18 cellular contexts compared by ENCODE assay signal in the genomic region with DNA sequence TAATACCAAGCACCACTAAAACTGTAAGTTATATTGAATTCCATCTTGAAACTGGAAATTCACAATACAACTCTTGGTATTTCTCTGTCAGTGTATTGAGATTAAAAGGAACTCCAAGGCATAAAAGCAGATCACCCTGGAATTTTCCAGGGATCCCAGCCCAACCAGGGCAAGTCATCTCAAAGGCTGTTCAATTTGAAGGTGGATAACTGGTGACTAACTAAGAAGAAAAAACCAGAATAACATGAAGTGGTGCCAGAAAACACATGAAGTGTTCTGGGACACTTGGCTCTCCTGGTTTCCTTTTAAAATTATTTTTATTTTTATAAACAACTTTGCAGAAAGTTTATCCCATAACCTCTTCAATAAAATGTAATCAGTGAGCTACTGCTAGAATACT. TPM values are rescaled to one million over a fixed set of nuclear protein-coding genes. Genes with fewer than 3 reads are reported as not detected.
DNase-seq lines count a peak whose midpoint lies in the region; ATAC-seq and TF ChIP-seq lines count a peak whose summit lies in the region.
"Had no signal": no experiment of that assay in that cellular context is flagged by ENCODE, and none has a peak within 500 bp of the region (broad histone marks: within the 10 kb centered on the region; RNA-seq: fewer than 3 reads in every experiment).

No MANE protein-coding gene starts in this region.

- H3K27ac ChIP-seq in thyroid gland, result peak overlapping the region; percentile 51 to 98 (median 93)
- H3K27ac ChIP-seq in spleen, result no peak overlapping the region
- H3K27ac ChIP-seq: heart right ventricle had no signal

- ATAC-seq in GM18909 (IDR thresholded peaks at IDR 0.05; ENCODE audit: poor library complexity, unreplicated experiment), result no peak
- ATAC-seq in stimulated activated naive CD8-positive, alpha-beta T cell treated with anti-CD3 and anti-CD28 coated beads, Interleukin-15, Interleukin-2, amounts not matched to agents 100 U/mL and 50 U/mL, for 24 hours, result no peak
- ATAC-seq in activated CD8-positive, alpha-beta T cell treated with anti-CD3 and anti-CD28 coated beads for 36 hours, result no peak
- ATAC-seq: heart right ventricle, left ventricle myocardium superior had no signal

- intact Hi-C loops in thyroid gland (cut with DNase I), result no loop called here
- intact Hi-C loops in spleen (cut with DNase I; ENCODE audit: low total_unique reads), result no loop called here
- intact Hi-C loops in activated CD8-positive, alpha-beta T cell treated with anti-CD3 and anti-CD28 coated beads for 36 hours (cut with micrococcal nuclease), result no loop called here

- DNase-seq in LHCN-M2 (ENCODE audit: low read depth) (peak; percentile 63), astrocyte of the spinal cord (ENCODE audit: low read depth, low spot score) (peak; percentile 77), fibroblast of the aortic adventitia (ENCODE audit: low read depth) (peak; percentile 70), thyroid gland (peak; percentile 55 to 73), spleen (no peak)
- DNase-seq in stimulated activated naive CD8-positive, alpha-beta T cell treated with anti-CD3 and anti-CD28 coated beads, Interleukin-15, Interleukin-2, amounts not matched to agents 100 U/mL and 50 U/mL, for 24 hours, result no peak
- DNase-seq in activated CD8-positive, alpha-beta T cell treated with anti-CD3 and anti-CD28 coated beads for 36 hours, result no peak
- DNase-seq: activated CD4-positive, alpha-beta T cell treated with anti-CD3 and anti-CD28 coated beads, Interleukin-2, amount 50 U/mL, for 1 hour; activated CD8-positive, alpha-beta memory T cell treated with anti-CD3 and anti-CD28 coated beads, Interleukin-2, amount 50 U/mL, for 4 hours; heart right ventricle; left ventricle myocardium superior; MV-4-11; NCI-H187; SHP77 treated with DMSO at 0.1 percent for 48 hours; stimulated activated CD4-positive, alpha-beta T cell treated with anti-CD3 and anti-CD28 coated beads, Interleukin-2, amount 100 ng/mL, for 48 hours had no signal

- H3K4me3 ChIP-seq in astrocyte of the spinal cord (ENCODE audit: low read depth, low read length), result no peak overlapping the region
- H3K4me3 ChIP-seq in fibroblast of the aortic adventitia (ENCODE audit: low read depth, low read length), result no peak overlapping the region
- no peak overlapping the region for H3K4me3 ChIP-seq in thyroid gland (replicated peaks in 1 of 3)
- H3K4me3 ChIP-seq in spleen, result no peak overlapping the region
- H3K4me3 ChIP-seq: heart right ventricle had no signal

- no peaks in the 10 kb centered on the region for H3K36me3 ChIP-seq in thyroid gland
- no peaks in the 10 kb centered on the region for H3K36me3 ChIP-seq in spleen
- H3K36me3 ChIP-seq: heart right ventricle had no signal

- TF ChIP-seq POLR2A in thyroid gland (IDR thresholded peaks at IDR 0.05) (no peak), spleen (IDR thresholded peaks at IDR 0.05) (no peak)

- H3K27me3 ChIP-seq in thyroid gland (no peaks in the 10 kb centered on the region), spleen (replicated peaks in 1 of 7) (peaks cover 0 to 17% (median 0%) of the 10 kb centered on the region in 7 donors)

- TF ChIP-seq CTCF in astrocyte of the spinal cord (IDR thresholded peaks at IDR 0.05; ENCODE audit: low read depth, low read length) (no peak), fibroblast of the aortic adventitia (IDR thresholded peaks at IDR 0.05; ENCODE audit: insufficient read depth, low read length) (no peak), thyroid gland (IDR thresholded peaks at IDR 0.05) (no peak), spleen (IDR thresholded peaks at IDR 0.05 in 8 of 11, conservative IDR thresholded peaks at IDR 0.05 in 3 of 11) (no peak)
- TF ChIP-seq CTCF in activated CD8-positive, alpha-beta T cell treated with anti-CD3 and anti-CD28 coated beads for 36 hours (IDR thresholded peaks at IDR 0.05), result no peak

- H3K9me3 ChIP-seq in thyroid gland (no peaks in the 10 kb centered on the region), spleen (no peaks in the 10 kb centered on the region)
- H3K9me3 ChIP-seq: heart right ventricle had no signal

- CTCF ChIA-PET in activated CD8-positive, alpha-beta T cell treated with anti-CD3 and anti-CD28 coated beads for 36 hours (lab: Charles Lee), result interaction anchor here (1.0 to 1.9 kb wide), 4 partner anchors 9 to 65 kb away, joined by 3 to 13 read pairs (median 3); no protein-coding TSS in a partner anchor

- H3K4me1 Mint-ChIP-seq in activated CD8-positive, alpha-beta T cell treated with anti-CD3 and anti-CD28 coated beads for 36 hours (ENCODE audit: low read depth), result peaks cover 4% of the 10 kb centered on the region
- H3K4me1 Mint-ChIP-seq: nephron had no signal

- no peaks in the 10 kb centered on the region for H3K9me3 Mint-ChIP-seq in activated CD8-positive, alpha-beta T cell treated with anti-CD3 and anti-CD28 coated beads for 36 hours
- H3K9me3 Mint-ChIP-seq: nephron; stimulated activated naive CD8-positive, alpha-beta T cell treated with anti-CD3 and anti-CD28 coated beads, Interleukin-15, Interleukin-2, amounts not matched to agents 100 ng/mL and 50 ng/mL, for 24 hours had no signal

- H3K4me3 Mint-ChIP-seq in activated CD8-positive, alpha-beta T cell treated with anti-CD3 and anti-CD28 coated beads for 36 hours, result no peak overlapping the region
- H3K4me3 Mint-ChIP-seq: nephron; stimulated activated naive CD8-positive, alpha-beta T cell treated with anti-CD3 and anti-CD28 coated beads, Interleukin-15, Interleukin-2, amounts not matched to agents 100 ng/mL and 50 ng/mL, for 24 hours had no signal

- H3K36me3 Mint-ChIP-seq in activated CD8-positive, alpha-beta T cell treated with anti-CD3 and anti-CD28 coated beads for 36 hours (ENCODE audit: low read depth), result no peaks in the 10 kb centered on the region

- in situ Hi-C loops in astrocyte of the spinal cord (cut with HindIII; ENCODE audit: low sequenced_read_pairs), result no loop called here

- POLR2A ChIA-PET in activated CD8-positive, alpha-beta T cell treated with anti-CD3 and anti-CD28 coated beads for 36 hours (lab: Charles Lee), result no interaction called here

- peaks cover 23 to 40% of the 10 kb centered on the region in 2 donors for H3K4me1 ChIP-seq in thyroid gland
- H3K4me1 ChIP-seq in spleen, result no peaks in the 10 kb centered on the region
- H3K4me1 ChIP-seq: heart right ventricle had no signal

- H3K27ac Mint-ChIP-seq in activated CD8-positive, alpha-beta T cell treated with anti-CD3 and anti-CD28 coated beads for 36 hours, result no peak overlapping the region
- H3K27ac Mint-ChIP-seq: nephron; stimulated activated naive CD8-positive, alpha-beta T cell treated with anti-CD3 and anti-CD28 coated beads, Interleukin-15, Interleukin-2, amounts not matched to agents 100 ng/mL and 50 ng/mL, for 24 hours had no signal

- peaks cover 12% of the 10 kb centered on the region for H3K27me3 Mint-ChIP-seq in activated CD8-positive, alpha-beta T cell treated with anti-CD3 and anti-CD28 coated beads for 36 hours

RNA-seq across cellular contexts. Expression of gene BMAL1, which starts 7.8 kb away (rescaled TPM):
- total RNA-seq in LHCN-M2 (2014; rRNA removed) (12.2 and 17.5 TPM in 2 replicates), fibroblast of the aortic adventitia (ENCODE audit: low replicate concordance) (5.5 and 6.1 TPM in 2 replicates), thyroid gland (10 to 100 TPM; 41.2 to 97.5 (median 50.7) TPM), spleen (10 to 100 TPM; 33.1 to 58.4 (median 38.7) TPM)
- 6.5 TPM for polyA plus RNA-seq in LHCN-M2 (2012)
- polyA plus RNA-seq in spleen, result 10 to 100 TPM in 1 of 3 donors, 1 to 10 TPM in 2; 6.5 to 12.0 (median 9.0) TPM
- total RNA-seq in activated CD8-positive, alpha-beta T cell treated with anti-CD3 and anti-CD28 coated beads for 36 hours, result 10 to 100 TPM; 21.5 to 22.7 TPM

Comparison
In these comparisons a context has a peak if more than half of its experiments do, and no peak if none do; other contexts are left out.
1. DNase-seq: peak in LHCN-M2 (single experiment), astrocyte of the spinal cord (single experiment), fibroblast of the aortic adventitia (single experiment) and thyroid gland (2 of 2); none in stimulated activated naive CD8-positive, alpha-beta T cell treated with anti-CD3 and anti-CD28 coated beads, Interleukin-15, Interleukin-2, amounts not matched to agents 100 U/mL and 50 U/mL, for 24 hours (single experiment), spleen (single experiment) and activated CD8-positive, alpha-beta T cell treated with anti-CD3 and anti-CD28 coated beads for 36 hours (single experiment).
2. H3K27ac ChIP-seq: peak in thyroid gland (3 of 3); none in spleen (0 of 8).